Comparison of ENCODE assay signal across 8 cellular contexts in the genomic region with DNA sequence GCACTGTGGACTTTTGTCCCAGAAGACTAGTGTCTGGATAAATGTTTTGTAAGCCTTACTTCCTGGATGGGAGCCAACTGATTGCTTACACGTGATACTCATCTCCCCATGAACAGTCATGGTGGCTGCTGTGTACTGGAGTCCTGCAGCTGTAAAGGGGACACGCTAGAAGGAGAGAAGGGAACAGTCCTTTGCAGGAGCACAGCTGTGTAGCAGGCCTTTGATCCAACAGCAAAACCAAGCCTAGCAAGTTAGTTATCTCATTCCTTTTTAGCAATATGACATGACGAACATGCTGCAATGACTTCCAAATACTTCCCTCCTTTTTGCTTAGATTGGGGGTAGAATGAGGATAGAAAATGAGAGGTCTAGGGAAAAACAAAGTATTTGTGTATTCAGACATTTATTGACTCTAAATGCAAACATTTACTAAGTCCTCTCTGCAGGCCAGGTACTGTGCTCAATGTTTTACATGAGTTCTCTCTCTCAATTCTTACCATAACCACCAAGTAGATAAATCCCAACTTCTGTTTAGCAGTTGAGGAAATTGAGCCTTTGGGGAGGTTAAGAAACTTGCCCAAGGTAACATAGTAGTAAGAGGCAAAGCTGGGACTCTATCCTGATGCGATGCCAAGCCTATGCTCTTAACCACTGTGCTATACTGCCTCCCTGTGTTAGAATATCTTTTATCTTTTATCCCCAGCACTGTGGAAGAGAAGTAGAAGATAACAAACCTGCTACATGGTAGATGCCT. TPM values are rescaled to one million over a fixed set of nuclear protein-coding genes. Genes with fewer than 3 reads are reported as not detected.
DNase-seq lines count a peak whose midpoint lies in the region; ATAC-seq, FAIRE-seq and TF ChIP-seq lines count a peak whose summit lies in the region.

No MANE protein-coding gene starts in this region.

- H3K4me3 ChIP-seq in bronchial epithelial cell (ENCODE audit: low read depth, low read length) (no peak overlapping the region), liver (ENCODE audit: low read depth in 1 of 3, low read length in 3 of 3) (no peak overlapping the region)

- intact Hi-C loops in Calu3 (cut with micrococcal nuclease; ENCODE audit: unreplicated experiment) = loop anchor here (1.0 to 2.0 kb wide), 5 partner anchors 72 to 167 kb away; no protein-coding TSS in a partner anchor

- TF ChIP-seq RAD21 in liver (IDR thresholded peaks at IDR 0.05) = peak; percentile 96 to 97

- DNase-seq in Calu3 = peak; percentile 44
- no peak for DNase-seq in H54 (ENCODE audit: insufficient read length, low spot score)
- DNase-seq in NCI-H69 (lab: John Stamatoyannopoulos, UW) = peak; percentile 60
- peak; percentile 73 for DNase-seq in bronchial epithelial cell (ENCODE audit: low read depth)
- no peak for DNase-seq in OCI-M2 (lab: John Stamatoyannopoulos, UW; ENCODE audit: unreplicated experiment)

- peaks cover 8 to 58% (median 34%) of the 10 kb centered on the region in 4 donors for H3K4me1 ChIP-seq in liver (ENCODE audit: control insufficient read depth in 4 of 4, insufficient read depth in 4 of 4, low read length in 3 of 4)

- peak overlapping the region; percentile 87 for H3K27ac Mint-ChIP-seq in Calu3 (ENCODE audit: unreplicated experiment)

- H3K27me3 ChIP-seq in bronchial epithelial cell (ENCODE audit: control insufficient read depth, insufficient read depth, low read length) = no peaks in the 10 kb centered on the region
- H3K27me3 ChIP-seq in liver (ENCODE audit: control insufficient read depth in 4 of 4, insufficient read depth in 4 of 4, low read length in 3 of 4) = no peaks in the 10 kb centered on the region

- peak; percentile 84 for FAIRE-seq in H54 (lab: Jason Lieb, UNC)
- FAIRE-seq in bronchial epithelial cell (lab: Jason Lieb, UNC) = no peak

- CTCF ChIA-PET in Calu3 (lab: Charles Lee) = interaction anchor here (0.6 to 2.6 kb wide), 5 partner anchors 20 to 207 kb away, joined by 3 to 8 read pairs (median 4); no protein-coding TSS in a partner anchor

- TF ChIP-seq POLR2A in H54 (IDR thresholded peaks at IDR 0.05; ENCODE audit: low read depth, low read length) (no peak), GM18505 (IDR thresholded peaks at IDR 0.05; ENCODE audit: borderline replicate concordance, extremely low read depth, insufficient read depth, insufficient read length) (no peak)

- no TSS peak for BruUV-seq in Calu3 (replicated peaks; lab: Mats Ljungman, UMichigan)

- peaks cover 14% of the 10 kb centered on the region for H3K36me3 Mint-ChIP-seq in Calu3 (ENCODE audit: insufficient read depth, unreplicated experiment)

- no peaks in the 10 kb centered on the region for H3K9me3 ChIP-seq in liver (ENCODE audit: control insufficient read depth in 4 of 4, low read length in 3 of 4)

- H3K36me3 ChIP-seq in bronchial epithelial cell (ENCODE audit: control insufficient read depth, insufficient read depth, low read length) = no peaks in the 10 kb centered on the region
- no peaks in the 10 kb centered on the region for H3K36me3 ChIP-seq in liver (ENCODE audit: control insufficient read depth in 4 of 4, insufficient read depth in 3 of 4, low read depth in 1 of 4, low read length in 3 of 4)

- peak overlapping the region; percentile 40 for H3K4me3 Mint-ChIP-seq in Calu3 (ENCODE audit: low read depth, unreplicated experiment)

- no peaks in the 10 kb centered on the region for H3K9me3 Mint-ChIP-seq in Calu3 (ENCODE audit: low read depth, unreplicated experiment)

- ATAC-seq in GM18907 (IDR thresholded peaks at IDR 0.05; ENCODE audit: unreplicated experiment) (no peak), GM18505 (IDR thresholded peaks at IDR 0.05; ENCODE audit: unreplicated experiment) (no peak)

- 17% methylated on average over 4 of the region's 4 CpGs for WGBS in liver

- H3K27me3 Mint-ChIP-seq in Calu3 (ENCODE audit: unreplicated experiment) = no peaks in the 10 kb centered on the region

- peak overlapping the region; percentile 22 to 60 for H3K27ac ChIP-seq in liver (ENCODE audit: low read depth in 1 of 2, low read length in 2 of 2)

- H3K9ac ChIP-seq in liver (ENCODE audit: low read depth in 1 of 2, low read length in 2 of 2) = no peak overlapping the region

- H3K4me1 Mint-ChIP-seq in Calu3 (ENCODE audit: low read depth, unreplicated experiment) = peaks cover 61% of the 10 kb centered on the region

- TF ChIP-seq CTCF in Calu3 (IDR thresholded peaks at IDR 0.05; ENCODE audit: unreplicated experiment) = peak; percentile 48
- TF ChIP-seq CTCF in bronchial epithelial cell (IDR thresholded peaks at IDR 0.05; ENCODE audit: insufficient read depth, low read length, severe bottlenecking) = peak; percentile 45
- peak; percentile 58 for TF ChIP-seq CTCF in liver (IDR thresholded peaks at IDR 0.05; ENCODE audit: low read depth, low read length, missing input control)

TF ChIP-seq in liver, 16 proteins besides CTCF, POLR2A, EP300 and RAD21:
- TF ChIP-seq YY1 (IDR thresholded peaks at IDR 0.05) (peak; percentile 64), FOXA2 (IDR thresholded peaks at IDR 0.05) (no peak), HNF4A (conservative IDR thresholded peaks at IDR 0.05) (peak; percentile 76 to 89), SP1 (IDR thresholded peaks at IDR 0.05) (peak; percentile 82), NR2F2 (IDR thresholded peaks at IDR 0.05) (no peak), GABPA (IDR thresholded peaks at IDR 0.05 in 1 of 2, conservative IDR thresholded peaks at IDR 0.05 in 1 of 2) (no peak), EGR1 (IDR thresholded peaks at IDR 0.05; ENCODE audit: low read depth in 2 of 2) (peak in 1 of 2 donors; percentile 42), HNF4G (IDR thresholded peaks at IDR 0.05) (peak; percentile 36), TAF1 (conservative IDR thresholded peaks at IDR 0.05) (no peak), FOXA1 (IDR thresholded peaks at IDR 0.05) (no peak), JUND (IDR thresholded peaks at IDR 0.05) (peak in 1 of 2 donors; percentile 44), RXRA (IDR thresholded peaks at IDR 0.05) (peak; percentile 59 to 65)
- TF ChIP-seq, protein P1, sequence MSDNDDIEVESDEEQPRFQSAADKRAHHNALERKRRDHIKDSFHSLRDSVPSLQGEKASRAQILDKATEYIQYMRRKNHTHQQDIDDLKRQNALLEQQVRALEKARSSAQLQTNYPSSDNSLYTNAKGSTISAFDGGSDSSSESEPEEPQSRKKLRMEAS (IDR thresholded peaks at IDR 0.05) = peak; percentile 63
- TF ChIP-seq, protein P2, sequence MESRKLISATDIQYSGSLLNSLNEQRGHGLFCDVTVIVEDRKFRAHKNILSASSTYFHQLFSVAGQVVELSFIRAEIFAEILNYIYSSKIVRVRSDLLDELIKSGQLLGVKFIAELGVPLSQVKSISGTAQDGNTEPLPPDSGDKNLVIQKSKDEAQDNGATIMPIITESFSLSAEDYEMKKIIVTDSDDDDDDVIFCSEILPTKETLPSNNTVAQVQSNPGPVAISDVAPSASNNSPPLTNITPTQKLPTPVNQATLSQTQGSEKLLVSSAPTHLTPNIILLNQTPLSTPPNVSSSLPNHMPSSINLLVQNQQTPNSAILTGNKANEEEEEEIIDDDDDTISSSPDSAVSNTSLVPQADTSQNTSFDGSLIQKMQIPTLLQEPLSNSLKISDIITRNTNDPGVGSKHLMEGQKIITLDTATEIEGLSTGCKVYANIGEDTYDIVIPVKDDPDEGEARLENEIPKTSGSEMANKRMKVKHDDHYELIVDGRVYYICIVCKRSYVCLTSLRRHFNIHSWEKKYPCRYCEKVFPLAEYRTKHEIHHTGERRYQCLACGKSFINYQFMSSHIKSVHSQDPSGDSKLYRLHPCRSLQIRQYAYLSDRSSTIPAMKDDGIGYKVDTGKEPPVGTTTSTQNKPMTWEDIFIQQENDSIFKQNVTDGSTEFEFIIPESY (IDR thresholded peaks at IDR 0.05) = no peak
- TF ChIP-seq, protein P3, sequence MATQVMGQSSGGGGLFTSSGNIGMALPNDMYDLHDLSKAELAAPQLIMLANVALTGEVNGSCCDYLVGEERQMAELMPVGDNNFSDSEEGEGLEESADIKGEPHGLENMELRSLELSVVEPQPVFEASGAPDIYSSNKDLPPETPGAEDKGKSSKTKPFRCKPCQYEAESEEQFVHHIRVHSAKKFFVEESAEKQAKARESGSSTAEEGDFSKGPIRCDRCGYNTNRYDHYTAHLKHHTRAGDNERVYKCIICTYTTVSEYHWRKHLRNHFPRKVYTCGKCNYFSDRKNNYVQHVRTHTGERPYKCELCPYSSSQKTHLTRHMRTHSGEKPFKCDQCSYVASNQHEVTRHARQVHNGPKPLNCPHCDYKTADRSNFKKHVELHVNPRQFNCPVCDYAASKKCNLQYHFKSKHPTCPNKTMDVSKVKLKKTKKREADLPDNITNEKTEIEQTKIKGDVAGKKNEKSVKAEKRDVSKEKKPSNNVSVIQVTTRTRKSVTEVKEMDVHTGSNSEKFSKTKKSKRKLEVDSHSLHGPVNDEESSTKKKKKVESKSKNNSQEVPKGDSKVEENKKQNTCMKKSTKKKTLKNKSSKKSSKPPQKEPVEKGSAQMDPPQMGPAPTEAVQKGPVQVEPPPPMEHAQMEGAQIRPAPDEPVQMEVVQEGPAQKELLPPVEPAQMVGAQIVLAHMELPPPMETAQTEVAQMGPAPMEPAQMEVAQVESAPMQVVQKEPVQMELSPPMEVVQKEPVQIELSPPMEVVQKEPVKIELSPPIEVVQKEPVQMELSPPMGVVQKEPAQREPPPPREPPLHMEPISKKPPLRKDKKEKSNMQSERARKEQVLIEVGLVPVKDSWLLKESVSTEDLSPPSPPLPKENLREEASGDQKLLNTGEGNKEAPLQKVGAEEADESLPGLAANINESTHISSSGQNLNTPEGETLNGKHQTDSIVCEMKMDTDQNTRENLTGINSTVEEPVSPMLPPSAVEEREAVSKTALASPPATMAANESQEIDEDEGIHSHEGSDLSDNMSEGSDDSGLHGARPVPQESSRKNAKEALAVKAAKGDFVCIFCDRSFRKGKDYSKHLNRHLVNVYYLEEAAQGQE (IDR thresholded peaks at IDR 0.05) = peak; percentile 28
- TF ChIP-seq, protein P4, sequence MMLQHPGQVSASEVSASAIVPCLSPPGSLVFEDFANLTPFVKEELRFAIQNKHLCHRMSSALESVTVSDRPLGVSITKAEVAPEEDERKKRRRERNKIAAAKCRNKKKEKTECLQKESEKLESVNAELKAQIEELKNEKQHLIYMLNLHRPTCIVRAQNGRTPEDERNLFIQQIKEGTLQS (IDR thresholded peaks at IDR 0.05) = no peak
TF ChIP-seq in liver: peak in this region for 9.

RNA-seq across cellular contexts. Expression of a gene that starts 55.4 kb away (rescaled TPM):
- total RNA-seq in Calu3 (2022) (0.07 TPM in 1 of 2 replicates, not detected in the other), bronchial epithelial cell (not detected in 2 replicates), liver (under 1 TPM; 0.50 to 0.93 TPM)
- polyA plus RNA-seq in liver = under 1 TPM; 0.08 to 0.17 TPM

Comparison
In these comparisons a context has a peak if more than half of its experiments do, and no peak if none do; other contexts are left out.
1. DNase-seq: peak in Calu3 (single experiment), NCI-H69 (single experiment) and bronchial epithelial cell (single experiment); none in H54 (single experiment) and OCI-M2 (single experiment).
2. Peak in every context shown above with its lines, with median percentiles within 50 percentile points of each other: CTCF ChIP-seq.